In genomic region chr2:67561411-67561965, GRCh38 we compare ENCODE assay signal across 10 cellular contexts.
DNase-seq lines count a peak whose midpoint lies in the region; ATAC-seq, FAIRE-seq and TF ChIP-seq lines count a peak whose summit lies in the region.
"Had no signal": no experiment of that assay in that cellular context is flagged by ENCODE, and none has a peak within 500 bp of the region (broad histone marks: within the 10 kb centered on the region; RNA-seq: fewer than 3 reads in every experiment).

No MANE protein-coding gene starts in this region.

- H3K27ac ChIP-seq in breast epithelium: no peak overlapping the region
- no peak overlapping the region for H3K27ac ChIP-seq in K562 (ENCODE audit: extremely low read depth, low read depth, low read length)
- H3K27ac ChIP-seq in A673 (ENCODE audit: low read depth, low read length, poor library complexity, severe bottlenecking): no peak overlapping the region

- H2AFZ ChIP-seq in K562 (ENCODE audit: low read depth, low read length): no peak overlapping the region

- H3K27me3 ChIP-seq in breast epithelium (no peaks in the 10 kb centered on the region), K562 (ENCODE audit: control insufficient read depth in 2 of 2, insufficient read depth in 2 of 2, low read length in 2 of 2) (no peaks in the 10 kb centered on the region), A673 (replicated peaks; ENCODE audit: insufficient read depth, low read depth, low read length, poor library complexity) (no peaks in the 10 kb centered on the region)

- DNase-seq in MCF 10A (ENCODE audit: unreplicated experiment): peak; percentile 84
- no peak for DNase-seq in breast epithelium (ENCODE audit: low spot score in 2 of 2)
- DNase-seq in K562 (ENCODE audit: extremely low read depth in 1 of 4, low spot score in 3 of 4): peak in 2 of 4 experiments; percentile 9 to 20
- peak; percentile 50 for DNase-seq in islet precursor cell
- DNase-seq in NCI-H1694 (lab: John Stamatoyannopoulos, UW): no peak
- no peak for DNase-seq in A673 (ENCODE audit: low spot score)
- DNase-seq in activated T-cell treated with anti-CD3 and anti-CD28 coated beads, Interleukin-2, amount 50 U/mL, for 48 hours: no peak
- DNase-seq: NCI-H1092 treated with DMSO at 0.1 percent for 48 hours had no signal

- CTCF ChIA-PET in MCF 10A (lab: Yijun Ruan, JAX): interaction anchor here (0.6 to 1.6 kb wide), 5 partner anchors 11 to 707 kb away, joined by 3 read pairs; no protein-coding TSS in a partner anchor
- CTCF ChIA-PET in K562 (lab: Yijun Ruan, JAX; ENCODE audit: low intra/inter-chr PET ratio): no interaction called here
- CTCF ChIA-PET in A673 (lab: Charles Lee): no interaction called here

- FAIRE-seq in K562 (lab: Jason Lieb, UNC): no peak

- H3K4me3 ChIP-seq in breast epithelium (no peak overlapping the region), K562 (no peak overlapping the region), A673 (ENCODE audit: low read depth, low read length, poor library complexity, severe bottlenecking) (no peak overlapping the region)

- 2% methylated on average over 9 of the region's 9 CpGs for WGBS in K562 (ENCODE audit: insufficient coverage, low coverage, missing lambda C conversion rate)

- H3K4me1 ChIP-seq in breast epithelium: no peaks in the 10 kb centered on the region
- no peaks in the 10 kb centered on the region for H3K4me1 ChIP-seq in K562 (replicated peaks in 1 of 2; ENCODE audit: control insufficient read depth in 2 of 2, insufficient read depth in 2 of 2, low read length in 2 of 2)
- H3K4me1 ChIP-seq in A673 (ENCODE audit: insufficient read depth, low read length, poor library complexity, severe bottlenecking): no peaks in the 10 kb centered on the region

- no peak overlapping the region for H3K9ac ChIP-seq in K562 (ENCODE audit: insufficient read depth in 1 of 2, low read depth in 2 of 2, low read length in 2 of 2)

- ATAC-seq in K562 (no peak), GM19023 (IDR thresholded peaks at IDR 0.05; ENCODE audit: unreplicated experiment) (no peak)

- POLR2A ChIA-PET in MCF 10A (lab: Yijun Ruan, JAX) (interaction anchor here (0.6 to 4.1 kb wide), 21 partner anchors 11 to 502 kb away, joined by 3 to 51 read pairs (median 4); no protein-coding TSS in a partner anchor), K562 (lab: Yijun Ruan, JAX) (interaction anchor here (0.8 kb wide), 1 partner anchor 344 kb away, joined by 3 read pairs; no protein-coding TSS in a partner anchor), A673 (lab: Charles Lee; ENCODE audit: low non-redundant PET) (no interaction called here)

- H3K9me3 ChIP-seq in breast epithelium (no peaks in the 10 kb centered on the region), K562 (replicated peaks; ENCODE audit: control insufficient read depth, insufficient read depth, low read depth, low read length) (no peaks in the 10 kb centered on the region), A673 (ENCODE audit: low read depth, low read length, poor library complexity, severe bottlenecking) (no peaks in the 10 kb centered on the region)

- H3K4me3 Mint-ChIP-seq in MCF 10A (ENCODE audit: unreplicated experiment): peak overlapping the region; percentile 46
- H3K4me3 Mint-ChIP-seq: B cell had no signal

- H3K36me3 Mint-ChIP-seq in MCF 10A (ENCODE audit: insufficient read depth, unreplicated experiment): no peaks in the 10 kb centered on the region

- H4K20me1 ChIP-seq in K562 (replicated peaks; ENCODE audit: control insufficient read depth, insufficient read depth, low read length): no peaks in the 10 kb centered on the region

- H3K9me1 ChIP-seq in K562 (ENCODE audit: control insufficient read depth, insufficient read depth, low read length): no peaks in the 10 kb centered on the region

- no peaks in the 10 kb centered on the region for H3K79me2 ChIP-seq in K562 (ENCODE audit: control insufficient read depth, insufficient read depth, low read length)

- TF ChIP-seq CTCF in MCF 10A (IDR thresholded peaks at IDR 0.05; ENCODE audit: unreplicated experiment) (no peak), breast epithelium (IDR thresholded peaks at IDR 0.05) (no peak), K562 (IDR thresholded peaks at IDR 0.05 in 2 of 3, conservative IDR thresholded peaks at IDR 0.05 in 1 of 3; ENCODE audit: insufficient read depth in 2 of 3, low read depth in 1 of 3, low read length in 3 of 3) (no peak), A673 (conservative IDR thresholded peaks at IDR 0.05; ENCODE audit: low read depth, low read length) (no peak)

- TF ChIP-seq POLR2A in breast epithelium (IDR thresholded peaks at IDR 0.05): no peak
- TF ChIP-seq POLR2A in K562 (conservative IDR thresholded peaks at IDR 0.05): no peak

- H3K36me3 ChIP-seq in breast epithelium (no peaks in the 10 kb centered on the region), K562 (ENCODE audit: control insufficient read depth, insufficient read depth, low read length) (no peaks in the 10 kb centered on the region), A673 (ENCODE audit: insufficient read depth, low read length, poor library complexity, severe bottlenecking) (no peaks in the 10 kb centered on the region)

- intact Hi-C loops in MCF 10A (cut with micrococcal nuclease): loop anchor here (5.0 to 10.0 kb wide), 2 partner anchors 266 to 693 kb away; partner anchors contain the start of gene PPP3R1
- intact Hi-C loops in breast epithelium (cut with DNase I; ENCODE audit: low total_unique reads): no loop called here
- intact Hi-C loops in K562 (cut with micrococcal nuclease): no loop called here
- intact Hi-C loops in A673 (cut with micrococcal nuclease; ENCODE audit: unreplicated experiment): no loop called here

- H3K4me1 Mint-ChIP-seq in MCF 10A (ENCODE audit: insufficient read depth, unreplicated experiment): peaks cover 39% of the 10 kb centered on the region
- H3K4me1 Mint-ChIP-seq: B cell had no signal

- no peak for TF ChIP-seq EP300 in K562 (IDR thresholded peaks at IDR 0.05; ENCODE audit: low read length)

- no peaks in the 10 kb centered on the region for H3K27me3 Mint-ChIP-seq in MCF 10A (ENCODE audit: insufficient read depth, unreplicated experiment)
- H3K27me3 Mint-ChIP-seq: B cell had no signal

- BruUV-seq in MCF 10A (replicated peaks; lab: Mats Ljungman, UMichigan) (no TSS peak), K562 (replicated peaks; lab: Mats Ljungman, UMichigan) (no TSS peak), A673 (replicated peaks; lab: Mats Ljungman, UMichigan) (no TSS peak)

- no peaks in the 10 kb centered on the region for H3K9me3 Mint-ChIP-seq in MCF 10A (ENCODE audit: unreplicated experiment)

- peak overlapping the region; percentile 97 for H3K27ac Mint-ChIP-seq in MCF 10A (ENCODE audit: low read depth, unreplicated experiment)
- H3K27ac Mint-ChIP-seq: B cell had no signal

- H3K4me2 ChIP-seq in K562 (ENCODE audit: insufficient read depth, low read length): no peak overlapping the region

- in situ Hi-C loops in K562 (cut with MboI): no loop called here

- TF ChIP-seq RAD21 in K562 (CRISPR knock-in tag; conservative IDR thresholded peaks at IDR 0.05 in 1 of 2, IDR thresholded peaks at IDR 0.05 in 1 of 2): no peak

TF ChIP-seq in K562, 482 proteins besides CTCF, POLR2A, EP300 and RAD21 (continues in another document):
- no peak for TF ChIP-seq ZNF146 (CRISPR knock-in tag; IDR thresholded peaks at IDR 0.05; ENCODE audit: unreplicated experiment)
- TF ChIP-seq BHLHE40 (IDR thresholded peaks at IDR 0.05; ENCODE audit: low read length): 0 out of 2 replicates have a peak, but pooled peaks have one; percentile 11
- TF ChIP-seq TEAD4 (IDR thresholded peaks at IDR 0.05; ENCODE audit: low read length): peak; percentile 57
- TF ChIP-seq TEAD4 (CRISPR knock-in tag; IDR thresholded peaks at IDR 0.05; ENCODE audit: borderline replicate concordance): no peak
- 0 out of 4 replicates have a peak, but pooled peaks of 1 of the 2 experiments have one; percentile 39 for TF ChIP-seq FOXA3 (CRISPR knock-in tag; conservative IDR thresholded peaks at IDR 0.05 in 1 of 2, IDR thresholded peaks at IDR 0.05 in 1 of 2)
- TF ChIP-seq IRF2 (CRISPR knock-in tag; IDR thresholded peaks at IDR 0.05): no peak
- peak; percentile 76 for TF ChIP-seq CBFA2T3 (IDR thresholded peaks at IDR 0.05)
- peak; percentile 66 for TF ChIP-seq ARID1B (IDR thresholded peaks at IDR 0.05)
- peak; percentile 47; the same call in 1 of the 2 replicates for TF ChIP-seq FOSL1 (tag; conservative IDR thresholded peaks at IDR 0.05)
- no peak for TF ChIP-seq JUND (IDR thresholded peaks at IDR 0.05; ENCODE audit: borderline replicate concordance, low read depth, low read length)
- peak; percentile 84; the same call in 2 of the 3 replicates for TF ChIP-seq JUND (tag; IDR thresholded peaks at IDR 0.05; ENCODE audit: borderline replicate concordance, low read depth, low read length)
- TF ChIP-seq PBX2 (CRISPR knock-in tag; IDR thresholded peaks at IDR 0.05; ENCODE audit: low read depth): no peak
- peak; percentile 64 for TF ChIP-seq PBX2 (tag; conservative IDR thresholded peaks at IDR 0.05; ENCODE audit: low read depth)
- TF ChIP-seq TAL1 (IDR thresholded peaks at IDR 0.05): peak; percentile 65
- peak; percentile 40; the same call in 1 of the 2 replicates for TF ChIP-seq NCOR1 (IDR thresholded peaks at IDR 0.05)

Comparison
In these comparisons a context has a peak if more than half of its experiments do, and no peak if none do; other contexts are left out.
1. DNase-seq: peak in MCF 10A (single experiment) and islet precursor cell (single experiment); none in breast epithelium (0 of 2), NCI-H1694 (single experiment), A673 (single experiment) and activated T-cell treated with anti-CD3 and anti-CD28 coated beads, Interleukin-2, amount 50 U/mL, for 48 hours (0 of 2).